In the genomic region with DNA sequence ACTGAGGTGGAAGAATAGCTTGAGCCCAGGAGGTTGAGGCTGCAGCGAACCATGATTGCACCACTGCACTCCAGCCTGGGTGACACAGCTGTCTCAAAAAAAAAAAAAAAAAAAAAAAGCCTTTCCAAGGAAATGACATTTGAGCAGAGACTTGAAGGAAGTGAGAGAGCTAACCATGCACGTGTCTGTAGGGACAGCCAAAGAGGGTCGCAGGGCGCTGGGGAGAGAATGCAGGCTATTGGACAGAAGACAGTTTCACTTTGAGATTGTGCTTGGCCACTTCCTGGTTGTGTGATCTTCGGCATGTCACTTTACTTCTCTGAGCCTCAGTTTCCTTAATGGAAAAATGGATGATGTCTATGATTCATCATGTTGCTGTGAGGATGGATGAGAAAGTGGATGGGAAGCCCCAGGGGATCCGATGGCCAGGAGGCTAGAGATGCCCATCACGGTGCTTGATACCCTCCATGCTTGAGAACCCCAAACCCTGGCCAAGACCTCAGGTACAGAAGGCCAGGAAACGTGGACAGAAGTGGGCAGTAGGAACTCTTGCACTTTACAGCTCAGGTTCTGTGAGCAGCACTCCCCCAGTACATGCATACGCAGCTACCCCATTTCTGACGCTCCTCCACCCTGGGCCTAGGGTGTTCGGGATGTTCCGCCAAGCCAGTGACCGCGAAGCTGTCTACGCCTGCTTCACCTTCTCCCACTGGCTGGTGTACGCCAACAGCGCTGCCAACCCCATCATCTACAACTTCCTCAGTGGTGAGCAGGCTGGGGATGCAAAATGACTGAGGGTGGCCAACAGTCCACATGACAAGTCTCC, we compare ENCODE assay signal across 22 cellular contexts. TPM values are rescaled to one million over a fixed set of nuclear protein-coding genes. Genes with fewer than 3 reads are reported as not detected.
DNase-seq lines count a peak whose midpoint lies in the region; ATAC-seq and TF ChIP-seq lines count a peak whose summit lies in the region.
"Had no signal": no experiment of that assay in that cellular context is flagged by ENCODE, and none has a peak within 500 bp of the region (broad histone marks: within the 10 kb centered on the region; RNA-seq: fewer than 3 reads in every experiment).

No MANE protein-coding gene starts in this region.

- H3K4me2 ChIP-seq in BLaER1 (peak overlapping the region; percentile 41), OCI-LY7 (ENCODE audit: low read length) (no peak overlapping the region)

- no peaks in the 10 kb centered on the region for H4K20me1 ChIP-seq in BLaER1
- H4K20me1 ChIP-seq in OCI-LY7 (ENCODE audit: insufficient read depth, low read length), result no peaks in the 10 kb centered on the region

- TF ChIP-seq CTCF in CD8-positive, alpha-beta T cell (IDR thresholded peaks at IDR 0.05), result no peak
- TF ChIP-seq CTCF in OCI-LY7 (conservative IDR thresholded peaks at IDR 0.05; ENCODE audit: low read length) (no peak), heart right ventricle (IDR thresholded peaks at IDR 0.05) (no peak)

- no peak overlapping the region for H3K4me3 ChIP-seq in BLaER1
- H3K4me3 ChIP-seq in CD8-positive, alpha-beta T cell (ENCODE audit: low read depth, low read length), result no peak overlapping the region
- H3K4me3 ChIP-seq in OCI-LY7 (ENCODE audit: low read depth, low read length, poor library complexity, severe bottlenecking), result no peak overlapping the region
- no peak overlapping the region for H3K4me3 ChIP-seq in heart right ventricle
- H3K4me3 ChIP-seq: esophagus squamous epithelium, ovary, right lobe of liver, testis had no signal

- H3K36me3 Mint-ChIP-seq in CD8-positive, alpha-beta T cell, result peaks cover 34% of the 10 kb centered on the region
- H3K36me3 Mint-ChIP-seq in effector memory CD8-positive, alpha-beta T cell (ENCODE audit: insufficient read depth), result peaks cover 28% of the 10 kb centered on the region

- no peaks in the 10 kb centered on the region for H3K9me2 ChIP-seq in OCI-LY7 (ENCODE audit: insufficient read depth, low read length)

- intact Hi-C loops in CD8-positive, alpha-beta T cell (cut with DNase I, micrococcal nuclease), result no loop called here
- intact Hi-C loops in OCI-LY7 (cut with micrococcal nuclease; ENCODE audit: unreplicated experiment), result no loop called here
- intact Hi-C loops in heart right ventricle (cut with DNase I), result loop anchor here in 1 of 10 donors (5.0 kb wide), 1 partner anchor 62 kb away; no protein-coding TSS in a partner anchor

- H3K27me3 ChIP-seq in BLaER1 (no peaks in the 10 kb centered on the region), heart right ventricle (no peaks in the 10 kb centered on the region)
- H3K27me3 ChIP-seq in CD8-positive, alpha-beta T cell (ENCODE audit: insufficient read depth, low read length), result no peaks in the 10 kb centered on the region
- H3K27me3 ChIP-seq: esophagus squamous epithelium, ovary, right lobe of liver, testis had no signal

- H3K4me1 Mint-ChIP-seq in CD8-positive, alpha-beta T cell (ENCODE audit: low read depth), result no peaks in the 10 kb centered on the region
- peaks cover 5% of the 10 kb centered on the region in 2 donors for H3K4me1 Mint-ChIP-seq in effector memory CD8-positive, alpha-beta T cell (ENCODE audit: low read depth in 2 of 2)

- no TSS peak for BruUV-seq in OCI-LY7 (replicated peaks; lab: Mats Ljungman, UMichigan)

- peaks cover 28% of the 10 kb centered on the region for H3K36me3 ChIP-seq in BLaER1
- peaks cover 18% of the 10 kb centered on the region for H3K36me3 ChIP-seq in CD8-positive, alpha-beta T cell (ENCODE audit: insufficient read depth, low read length)
- peaks cover 22% of the 10 kb centered on the region for H3K36me3 ChIP-seq in OCI-LY7 (ENCODE audit: insufficient read depth, low read length)
- H3K36me3 ChIP-seq in heart right ventricle, result peaks cover 0 to 28% (median 7%) of the 10 kb centered on the region in 9 donors
- H3K36me3 ChIP-seq: ovary had no signal

- ATAC-seq in CD8-positive, alpha-beta T cell, result no peak
- no peak for ATAC-seq in effector memory CD8-positive, alpha-beta T cell (replicated peaks)
- ATAC-seq in HG03469 (IDR thresholded peaks at IDR 0.05; ENCODE audit: unreplicated experiment) (no peak), heart right ventricle (no peak)
- ATAC-seq: left colon; naive thymus-derived CD8-positive, alpha-beta T cell; Right ventricle myocardium inferior had no signal

- WGBS in heart right ventricle, 2 donors, result 87 to 88% methylated on average over 17 of the region's 17 CpGs

- POLR2A ChIA-PET in CD8-positive, alpha-beta T cell (lab: Charles Lee), result interaction anchor here (0.6 kb wide), 1 partner anchor 28 kb away, joined by 4 read pairs; no protein-coding TSS in a partner anchor
- POLR2A ChIA-PET in OCI-LY7 (lab: Charles Lee), result no interaction called here

- no peaks in the 10 kb centered on the region for H3K9me3 Mint-ChIP-seq in CD8-positive, alpha-beta T cell
- H3K9me3 Mint-ChIP-seq in effector memory CD8-positive, alpha-beta T cell, result no peaks in the 10 kb centered on the region
- H3K9me3 Mint-ChIP-seq: naive thymus-derived CD8-positive, alpha-beta T cell had no signal

- H3K27ac Mint-ChIP-seq in CD8-positive, alpha-beta T cell, result peak overlapping the region; percentile 18
- peak overlapping the region; percentile 27 to 72 for H3K27ac Mint-ChIP-seq in effector memory CD8-positive, alpha-beta T cell

- peaks cover 3% of the 10 kb centered on the region for H3K27me3 Mint-ChIP-seq in CD8-positive, alpha-beta T cell (ENCODE audit: low read depth)
- H3K27me3 Mint-ChIP-seq in effector memory CD8-positive, alpha-beta T cell, result peaks cover 4 to 6% of the 10 kb centered on the region in 2 donors

- H3K27ac ChIP-seq in BLaER1, result peak overlapping the region; percentile 16; the same call in 1 of the 2 replicates
- no peak overlapping the region for H3K27ac ChIP-seq in CD8-positive, alpha-beta T cell (ENCODE audit: low read depth, low read length)
- H3K27ac ChIP-seq in OCI-LY7 (ENCODE audit: low read depth, low read length, poor library complexity, severe bottlenecking), result no peak overlapping the region
- peak overlapping the region in 2 of 10 donors; percentile 91 to 95 for H3K27ac ChIP-seq in heart right ventricle
- H3K27ac ChIP-seq: esophagus squamous epithelium, ovary, right lobe of liver had no signal

- CTCF ChIA-PET in CD8-positive, alpha-beta T cell (lab: Charles Lee), result no interaction called here
- CTCF ChIA-PET in OCI-LY7 (lab: Charles Lee; ENCODE audit: unreplicated experiment), result no interaction called here

- H3K79me2 ChIP-seq in OCI-LY7 (ENCODE audit: insufficient read depth, low read depth, low read length), result no peaks in the 10 kb centered on the region

- DNase-seq in CD8-positive, alpha-beta T cell, result no peak
- DNase-seq in OCI-LY7 (ENCODE audit: low spot score) (peak; percentile 21), iPS-NIHi11 (ENCODE audit: low spot score) (no peak), heart right ventricle (no peak)
- no peak for DNase-seq in effector memory CD8-positive, alpha-beta T cell
- DNase-seq: activated CD4-positive, alpha-beta T cell treated with anti-CD3 and anti-CD28 coated beads, Interleukin-2, amount 50 U/mL, for 1 hour; activated naive CD4-positive, alpha-beta T cell treated with anti-CD3 and anti-CD28 coated beads, Interleukin-2, amount 50 U/mL, for 16 hours; cerebellar nuclear complex; COR-L47; effector CD8-positive, alpha-beta T cell; esophagus squamous epithelium; Kasumi-1; left colon; mesendoderm; NCI-H524 treated with DMSO at 0.1 percent for 48 hours; right lobe of liver; testis had no signal

- H3K9me3 ChIP-seq in BLaER1 (no peaks in the 10 kb centered on the region), OCI-LY7 (ENCODE audit: low read length) (no peaks in the 10 kb centered on the region), heart right ventricle (no peaks in the 10 kb centered on the region)
- H3K9me3 ChIP-seq in CD8-positive, alpha-beta T cell (ENCODE audit: low read length), result no peaks in the 10 kb centered on the region
- H3K9me3 ChIP-seq: esophagus squamous epithelium, ovary, right lobe of liver, testis had no signal

- H2AFZ ChIP-seq in OCI-LY7 (ENCODE audit: low read length), result no peak overlapping the region

- no peak overlapping the region for H3K4me3 Mint-ChIP-seq in CD8-positive, alpha-beta T cell
- no peak overlapping the region for H3K4me3 Mint-ChIP-seq in effector memory CD8-positive, alpha-beta T cell

- H3K4me1 ChIP-seq in BLaER1, result peaks cover 35% of the 10 kb centered on the region
- H3K4me1 ChIP-seq in CD8-positive, alpha-beta T cell (ENCODE audit: insufficient read depth, low read length), result no peaks in the 10 kb centered on the region
- no peaks in the 10 kb centered on the region for H3K4me1 ChIP-seq in OCI-LY7 (ENCODE audit: insufficient read depth, low read length, poor library complexity, severe bottlenecking)
- H3K4me1 ChIP-seq in heart right ventricle, result peaks cover 27 to 57% (median 44%) of the 10 kb centered on the region in 9 donors
- H3K4me1 ChIP-seq: right lobe of liver had no signal

- H3K9ac ChIP-seq in BLaER1, result no peak overlapping the region; the same call in 1 of the 2 replicates

RNA-seq across cellular contexts. Expression of gene HCRTR1, which starts 7.1 kb away (rescaled TPM):
- not detected for total RNA-seq in CD8-positive, alpha-beta T cell
- total RNA-seq in OCI-LY7 (2014; rRNA removed; shearing (Covaris generic)), result not detected in 2 replicates
- not detected in 2 replicates for total RNA-seq in OCI-LY7 (2022)
- total RNA-seq in heart right ventricle, result under 1 TPM in 6 of 10 donors, not detected in 4; 0.17 to 0.92 (median 0.37) TPM
- 1 to 10 TPM in 1 of 2 donors, under 1 TPM in 1; 0.20 to 1.5 TPM for polyA plus RNA-seq in heart right ventricle
- total RNA-seq: naive thymus-derived CD8-positive, alpha-beta T cell; ovary; right lobe of liver had no signal
- polyA plus RNA-seq: naive thymus-derived CD8-positive, alpha-beta T cell; ovary had no signal

RNA-seq across cellular contexts. Expression of gene PEF1, which starts 20.1 kb away (rescaled TPM):
- total RNA-seq in CD8-positive, alpha-beta T cell, result 10 to 100 TPM; 35.8 to 36.6 TPM
- 67.7 and 89.7 TPM in 2 replicates for total RNA-seq in OCI-LY7 (2014; rRNA removed; shearing (Covaris generic))
- 54.6 and 56.1 TPM in 2 replicates for total RNA-seq in OCI-LY7 (2022)
- 10 to 100 TPM; 35.0 to 47.9 (median 40.0) TPM for total RNA-seq in heart right ventricle
- 10 to 100 TPM; 35.4 to 94.3 TPM for polyA plus RNA-seq in heart right ventricle

RNA-seq across cellular contexts. Expression of gene TINAGL1, which starts 48.3 kb away (rescaled TPM):
- not detected for total RNA-seq in CD8-positive, alpha-beta T cell
- not detected in 2 replicates for total RNA-seq in OCI-LY7 (2014; rRNA removed; shearing (Covaris generic))
- total RNA-seq in OCI-LY7 (2022) (0.17 TPM in 1 of 2 replicates, not detected in the other), heart right ventricle (100 to 1,000 TPM; 139 to 336 (median 188) TPM)
- 100 to 1,000 TPM; 268 to 332 TPM for polyA plus RNA-seq in heart right ventricle
- total RNA-seq: naive thymus-derived CD8-positive, alpha-beta T cell had no signal
- polyA plus RNA-seq: naive thymus-derived CD8-positive, alpha-beta T cell had no signal

Comparison
In these comparisons a context has a peak if more than half of its experiments do, and no peak if none do; other contexts are left out.
1. RNA of gene TINAGL1, which starts 48.3 kb away (total RNA-seq): 139 to 336 TPM in heart right ventricle; 0.17 TPM in OCI-LY7 and not detected in CD8-positive, alpha-beta T cell; every median in the first group is over 100 times any median in the second.